ENCODE assay signal across 17 cellular contexts in genomic region chr9:76882686-76883085, GRCh38. TPM values are rescaled to one million over a fixed set of nuclear protein-coding genes. Genes with fewer than 3 reads are reported as not detected.
A peak's percentile ranks its signal among the peaks of the same experiment; 100 is the strongest.
DNase-seq lines count a peak whose midpoint lies in the region; ATAC-seq, FAIRE-seq and TF ChIP-seq lines count a peak whose summit lies in the region.
"Had no signal": no experiment of that assay in that cellular context is flagged by ENCODE, and none has a peak within 500 bp of the region (broad histone marks: within the 10 kb centered on the region; RNA-seq: fewer than 3 reads in every experiment).

No MANE protein-coding gene starts in this region.

- 82 to 86% methylated on average over 2 to 4 of the region's 4 CpGs for WGBS in gastroesophageal sphincter (ENCODE audit: low coverage in 1 of 2), 2 donors
- WGBS in pancreas, 2 donors, result 76 to 88% methylated on average over 4 of the region's 4 CpGs

- H2AFZ ChIP-seq in PC-9, result no peak overlapping the region

- POLR2A ChIA-PET in PC-9 (lab: Charles Lee; ENCODE audit: unreplicated experiment), result no interaction called here

- DNase-seq in PC-9 (no peak), pancreas (no peak), AG08396 (ENCODE audit: low spot score) (no peak)
- no peak for DNase-seq in effector CD8-positive, alpha-beta T cell (lab: John Stamatoyannopoulos, UW)
- DNase-seq: activated CD8-positive, alpha-beta memory T cell treated with anti-CD3 and anti-CD28 coated beads, Interleukin-2, amount 10 ng/mL, durations not matched to agents 7 days and 5 days; anterior cingulate cortex; CD4-positive, alpha-beta T cell; heart right ventricle; KBM-7; NCI-H2171; RPMI8226; stimulated activated naive CD4-positive, alpha-beta T cell had no signal

- no peak for TF ChIP-seq EP300 in gastroesophageal sphincter (IDR thresholded peaks at IDR 0.05)

- TF ChIP-seq POLR2A in gastroesophageal sphincter (IDR thresholded peaks at IDR 0.05), result no peak

- H3K4me1 ChIP-seq in gastroesophageal sphincter (peaks cover 0 to 86% (median 3%) of the 10 kb centered on the region in 3 donors), PC-9 (replicated peaks; ENCODE audit: insufficient read depth) (no peaks in the 10 kb centered on the region), pancreas (peaks cover 0 to 5% (median 0%) of the 10 kb centered on the region in 3 donors)
- H3K4me1 ChIP-seq: HAP-1, heart right ventricle had no signal

- no peaks in the 10 kb centered on the region for H3K9me3 ChIP-seq in gastroesophageal sphincter
- no peaks in the 10 kb centered on the region for H3K9me3 ChIP-seq in PC-9 (ENCODE audit: insufficient read depth, low read depth)
- H3K9me3 ChIP-seq in pancreas, result no peaks in the 10 kb centered on the region
- H3K9me3 ChIP-seq: HAP-1, heart right ventricle had no signal

- ATAC-seq in GM18909 (IDR thresholded peaks at IDR 0.05; ENCODE audit: poor library complexity, unreplicated experiment) (peak; percentile 78), GM21737 (IDR thresholded peaks at IDR 0.05; ENCODE audit: unreplicated experiment) (peak; percentile 79), HG03175 (IDR thresholded peaks at IDR 0.05; ENCODE audit: unreplicated experiment) (peak; percentile 79), gastroesophageal sphincter (no peak), pancreas (no peak)
- ATAC-seq: activated CD8-positive, alpha-beta memory T cell treated with anti-CD3 and anti-CD28 coated beads, Interleukin-2, amount 10 ng/mL, durations not matched to agents 7 days and 5 days; heart right ventricle had no signal

- H3K4me3 ChIP-seq in gastroesophageal sphincter (no peak overlapping the region), PC-9 (no peak overlapping the region), pancreas (no peak overlapping the region)
- H3K4me3 ChIP-seq: HAP-1, heart right ventricle had no signal

- no peaks in the 10 kb centered on the region for H3K79me2 ChIP-seq in PC-9 (ENCODE audit: low read depth)

- CTCF ChIA-PET in PC-9 (lab: Charles Lee), result no interaction called here

- H3K27ac ChIP-seq in gastroesophageal sphincter (peak overlapping the region in 3 of 4 donors; percentile 50 to 93 (median 90)), PC-9 (no peak overlapping the region), pancreas (no peak overlapping the region)
- H3K27ac ChIP-seq: heart right ventricle had no signal

- no peak for TF ChIP-seq CTCF in gastroesophageal sphincter (IDR thresholded peaks at IDR 0.05)
- TF ChIP-seq CTCF in PC-9 (conservative IDR thresholded peaks at IDR 0.05), result no peak
- TF ChIP-seq CTCF in pancreas (IDR thresholded peaks at IDR 0.05), result no peak

- no peak overlapping the region for H3K4me2 ChIP-seq in PC-9

- H3K27me3 ChIP-seq in gastroesophageal sphincter (no peaks in the 10 kb centered on the region), PC-9 (ENCODE audit: insufficient read depth, low read depth) (peaks cover 15% of the 10 kb centered on the region; the same call in 1 of the 2 replicates), pancreas (no peaks in the 10 kb centered on the region)
- H3K27me3 ChIP-seq: heart right ventricle had no signal

- H3K36me3 ChIP-seq in gastroesophageal sphincter (no peaks in the 10 kb centered on the region), PC-9 (ENCODE audit: low read depth) (no peaks in the 10 kb centered on the region), pancreas (no peaks in the 10 kb centered on the region)
- H3K36me3 ChIP-seq: HAP-1, heart right ventricle had no signal

- FAIRE-seq in pancreas (lab: Jason Lieb, UNC), result no peak

- H4K20me1 ChIP-seq in PC-9 (ENCODE audit: insufficient read depth), result no peaks in the 10 kb centered on the region

- BruUV-seq in PC-9 (replicated peaks; lab: Mats Ljungman, UMichigan), result no TSS peak

- no peaks in the 10 kb centered on the region for H3K9me2 ChIP-seq in PC-9 (ENCODE audit: insufficient read depth)

- intact Hi-C loops in PC-9 (cut with micrococcal nuclease; ENCODE audit: unreplicated experiment), result no loop called here
- intact Hi-C loops in pancreas (cut with DNase I), result no loop called here

- no peaks in the 10 kb centered on the region for H3F3A ChIP-seq in PC-9 (ENCODE audit: insufficient read depth, low read depth)

RNA-seq across cellular contexts. Expression of gene PRUNE2, which starts 23.2 kb away (rescaled TPM):
- 100 to 1,000 TPM; 561 to 930 (median 763) TPM for total RNA-seq in gastroesophageal sphincter
- 0.20 TPM in 1 of 2 replicates, not detected in the other for total RNA-seq in PC-9 (2021)
- 10 to 100 TPM in 1 of 6 donors, 1 to 10 TPM in 5; 1.4 to 13.5 (median 4.5) TPM for total RNA-seq in pancreas
- polyA plus RNA-seq in pancreas, result 10 to 100 TPM in 1 of 2 donors, 1 to 10 TPM in 1; 3.6 to 19.1 TPM
- total RNA-seq: CD4-positive, alpha-beta T cell had no signal

Comparison
In these comparisons a context has a peak if more than half of its experiments do, and no peak if none do; other contexts are left out.
1. ATAC-seq: peak in GM18909 (single experiment), GM21737 (single experiment) and HG03175 (single experiment); none in gastroesophageal sphincter (single experiment) and pancreas (0 of 4).
2. H3K27ac ChIP-seq: peak in gastroesophageal sphincter (3 of 4); none in PC-9 (single experiment) and pancreas (0 of 4).
3. RNA of gene PRUNE2, which starts 23.2 kb away (total RNA-seq): 561 to 930 TPM in gastroesophageal sphincter; 1.4 to 13.5 TPM in pancreas and 0.20 TPM in PC-9; every median in the first group is over 10 times any median in the second.